In genomic region chr9:86974421-86974820, GRCh38 we compare ENCODE assay signal across 22 cellular contexts. TPM values are rescaled to one million over a fixed set of nuclear protein-coding genes. Genes with fewer than 3 reads are reported as not detected.
"Had no signal": no experiment of that assay in that cellular context is flagged by ENCODE, and none has a peak within 500 bp of the region (broad histone marks: within the 10 kb centered on the region; RNA-seq: fewer than 3 reads in every experiment).

No MANE protein-coding gene starts in this region.

- H3K4me3 Mint-ChIP-seq: activated CD4-positive, alpha-beta T cell treated with anti-CD3 and anti-CD28 coated beads, Interleukin-2, amount 10 ng/mL, durations not matched to agents 7 days and 5 days; activated CD8-positive, alpha-beta T cell treated with anti-CD3 and anti-CD28 coated beads, Interleukin-2, amount 10 ng/mL, durations not matched to agents 7 days and 5 days; activated T-cell treated with anti-CD3 and anti-CD28 coated beads, Interleukin-2, amount 50 U/mL, for 72 hours; effector memory CD8-positive, alpha-beta T cell; immature natural killer cell; neural crest cell; stimulated activated memory B cell treated with anti-CD40 and anti-IgM and Interleukin-4, amounts not matched to agents 10 μg/mL and 1 μg/mL and 100 μg/mL, for 72 hours; type B pancreatic cell had no signal

- H3K27ac ChIP-seq: gastroesophageal sphincter, left ventricle myocardium inferior, spleen, testis had no signal

- DNase-seq: activated CD4-positive, alpha-beta T cell treated with anti-CD3 and anti-CD28 coated beads, Interleukin-2, amount 10 ng/mL, durations not matched to agents 7 days and 5 days; activated CD8-positive, alpha-beta T cell treated with anti-CD3 and anti-CD28 coated beads, Interleukin-2, amount 10 ng/mL, durations not matched to agents 7 days and 5 days; activated effector memory CD4-positive, alpha-beta T cell treated with anti-CD3 and anti-CD28 coated beads, Interleukin-2, amount 50 U/mL, for 16 hours; activated naive CD4-positive, alpha-beta T cell treated with anti-CD3 and anti-CD28 coated beads, Interleukin-2, amount 50 U/mL, for 16 hours; activated T-cell treated with anti-CD3 and anti-CD28 coated beads, Interleukin-2, amount 50 U/mL, for 72 hours; effector memory CD8-positive, alpha-beta T cell; immature natural killer cell; kidney glomerular epithelial cell; left ventricle myocardium inferior; mammary epithelial cell; ovary; spleen; stimulated activated CD4-positive, alpha-beta T cell treated with anti-CD3 and anti-CD28 coated beads, Interleukin-4, amount 100 ng/mL, for 4 hours; T1000; testis had no signal

- H3K36me3 ChIP-seq: gastroesophageal sphincter, left ventricle myocardium inferior, ovary, spleen had no signal

- H3K27me3 ChIP-seq: gastroesophageal sphincter, ovary, testis had no signal

- H3K9me3 Mint-ChIP-seq: activated CD4-positive, alpha-beta T cell treated with anti-CD3 and anti-CD28 coated beads, Interleukin-2, amount 10 ng/mL, durations not matched to agents 7 days and 5 days; activated T-cell treated with anti-CD3 and anti-CD28 coated beads, Interleukin-2, amount 50 U/mL, for 72 hours; effector memory CD8-positive, alpha-beta T cell; immature natural killer cell; stimulated activated memory B cell treated with anti-CD40 and anti-IgM and Interleukin-4, amounts not matched to agents 10 μg/mL and 1 μg/mL and 100 μg/mL, for 72 hours had no signal

- H3K36me3 Mint-ChIP-seq: stimulated activated memory B cell treated with anti-CD40 and anti-IgM and Interleukin-4, amounts not matched to agents 10 μg/mL and 1 μg/mL and 100 μg/mL, for 72 hours; type B pancreatic cell had no signal

- H3K4me1 ChIP-seq: spleen, testis had no signal

- H3K4me1 Mint-ChIP-seq: activated CD4-positive, alpha-beta T cell treated with anti-CD3 and anti-CD28 coated beads, Interleukin-2, amount 10 ng/mL, durations not matched to agents 7 days and 5 days; immature natural killer cell; neural crest cell; stimulated activated memory B cell treated with anti-CD40 and anti-IgM and Interleukin-4, amounts not matched to agents 10 μg/mL and 1 μg/mL and 100 μg/mL, for 72 hours had no signal

- H3K9me3 ChIP-seq: gastroesophageal sphincter, left ventricle myocardium inferior, ovary, spleen, testis had no signal

- ATAC-seq: activated CD4-positive, CD25-positive, alpha-beta regulatory T cell treated with anti-CD3 and anti-CD28 coated beads, Interleukin-2, amount 50 U/mL, for 24 hours; activated CD8-positive, alpha-beta T cell treated with anti-CD3 and anti-CD28 coated beads, Interleukin-2, amount 10 ng/mL, durations not matched to agents 7 days and 5 days; activated T-cell treated with anti-CD3 and anti-CD28 coated beads, Interleukin-2, amount 50 U/mL, for 72 hours; effector memory CD8-positive, alpha-beta T cell; gastroesophageal sphincter; sciatic nerve; stimulated activated memory B cell treated with anti-CD40 and anti-IgM and Interleukin-4, amounts not matched to agents 10 μg/mL and 1 μg/mL and 100 μg/mL, for 72 hours had no signal

- H3K4me3 ChIP-seq: gastroesophageal sphincter, left ventricle myocardium inferior, ovary, spleen, testis had no signal

- H3K27ac Mint-ChIP-seq: activated CD4-positive, alpha-beta T cell treated with anti-CD3 and anti-CD28 coated beads, Interleukin-2, amount 10 ng/mL, durations not matched to agents 7 days and 5 days; activated CD8-positive, alpha-beta T cell treated with anti-CD3 and anti-CD28 coated beads, Interleukin-2, amount 10 ng/mL, durations not matched to agents 7 days and 5 days; activated T-cell treated with anti-CD3 and anti-CD28 coated beads, Interleukin-2, amount 50 U/mL, for 72 hours; effector memory CD8-positive, alpha-beta T cell; immature natural killer cell; stimulated activated memory B cell treated with anti-CD40 and anti-IgM and Interleukin-4, amounts not matched to agents 10 μg/mL and 1 μg/mL and 100 μg/mL, for 72 hours; type B pancreatic cell had no signal

RNA-seq across cellular contexts. Expression of gene GAS1, which starts 27.1 kb away (rescaled TPM):
- total RNA-seq: T-helper 1 cell treated with Interleukin-12 subunit alpha and Interleukin-12 subunit beta and Interleukin-4 antibody, amounts not matched to agents 30 ng/mL and 1 ng/mL, for 36 hours had no signal
